ENCODE assay signal across 25 cellular contexts in the genomic region with DNA sequence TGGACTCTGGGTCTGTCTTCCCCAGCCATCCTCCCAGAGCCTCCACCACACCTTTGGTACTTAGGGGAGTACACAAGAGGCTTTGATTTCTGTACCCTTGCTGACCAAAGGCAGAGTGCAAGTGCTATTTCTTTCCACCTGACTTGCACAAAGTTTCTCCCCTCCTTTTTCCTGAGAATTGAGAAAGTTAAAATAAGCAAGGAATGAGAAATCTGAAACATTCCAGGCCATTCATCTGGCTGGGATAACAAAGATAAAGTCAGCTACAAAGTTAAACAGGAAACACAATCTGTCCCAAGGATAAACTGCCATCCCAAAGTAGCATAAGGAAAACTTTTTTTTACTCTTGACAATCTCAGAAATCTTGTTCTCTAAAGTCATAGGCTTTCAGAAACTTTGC. TPM values are rescaled to one million over a fixed set of nuclear protein-coding genes. Genes with fewer than 3 reads are reported as not detected.
DNase-seq lines count a peak whose midpoint lies in the region; ATAC-seq and TF ChIP-seq lines count a peak whose summit lies in the region.
"Had no signal": no experiment of that assay in that cellular context is flagged by ENCODE, and none has a peak within 500 bp of the region (broad histone marks: within the 10 kb centered on the region; RNA-seq: fewer than 3 reads in every experiment).

No MANE protein-coding gene starts in this region.

- H3K79me2 ChIP-seq in Karpas-422 (ENCODE audit: low read length) = peaks cover 25% of the 10 kb centered on the region
- H3K79me2 ChIP-seq in hepatocyte = no peaks in the 10 kb centered on the region
- no peaks in the 10 kb centered on the region for H3K79me2 ChIP-seq in trophoblast cell (ENCODE audit: control insufficient read depth, insufficient read depth, low read length, poor library complexity)

- no peak overlapping the region for H3K4ac ChIP-seq in trophoblast cell (ENCODE audit: low read depth, low read length)

- H3K9ac ChIP-seq in BLaER1 (no peak overlapping the region), Karpas-422 (ENCODE audit: low read length) (no peak overlapping the region), trophoblast cell (ENCODE audit: low read length) (no peak overlapping the region)
- H3K9ac ChIP-seq: KMS-11 had no signal

- H4K91ac ChIP-seq in trophoblast cell (ENCODE audit: low read depth, low read length) = no peak overlapping the region

- no peak for TF ChIP-seq POLR2A in upper lobe of left lung (IDR thresholded peaks at IDR 0.05)

- H3K23ac ChIP-seq in trophoblast cell (ENCODE audit: low read length) = no peak overlapping the region

- H3K9me2 ChIP-seq in Karpas-422 (replicated peaks; ENCODE audit: insufficient read depth, low read length) (no peaks in the 10 kb centered on the region), hepatocyte (replicated peaks; ENCODE audit: insufficient read depth) (no peaks in the 10 kb centered on the region)

- H3K9me3 ChIP-seq in BLaER1 (no peaks in the 10 kb centered on the region), Karpas-422 (ENCODE audit: low read length) (no peaks in the 10 kb centered on the region), hepatocyte (ENCODE audit: low read depth) (no peaks in the 10 kb centered on the region), trophoblast cell (ENCODE audit: insufficient read depth, low read depth, low read length) (peaks cover 2% of the 10 kb centered on the region), upper lobe of left lung (no peaks in the 10 kb centered on the region)
- H3K9me3 ChIP-seq: BE2C had no signal

- H3K4me1 ChIP-seq in BLaER1 (peaks cover 84% of the 10 kb centered on the region), Karpas-422 (ENCODE audit: low read length) (peaks cover 43% of the 10 kb centered on the region), hepatocyte (ENCODE audit: insufficient read depth) (peaks cover 13% of the 10 kb centered on the region), trophoblast cell (ENCODE audit: control insufficient read depth in 1 of 2, insufficient read depth in 2 of 2, low read length in 2 of 2) (peaks cover 4% of the 10 kb centered on the region in 2 experiments), upper lobe of left lung (no peaks in the 10 kb centered on the region)
- H3K4me1 ChIP-seq: BE2C had no signal

- H4K8ac ChIP-seq in trophoblast cell (ENCODE audit: low read depth, low read length) = no peak overlapping the region

- no peak for TF ChIP-seq CTCF in hepatocyte (IDR thresholded peaks at IDR 0.05; ENCODE audit: poor library complexity)
- TF ChIP-seq CTCF in upper lobe of left lung (IDR thresholded peaks at IDR 0.05) = no peak

- TF ChIP-seq EP300 in upper lobe of left lung (IDR thresholded peaks at IDR 0.05) = no peak

- H3K14ac ChIP-seq in trophoblast cell (ENCODE audit: low read length) = no peak overlapping the region

- no peak overlapping the region for H2BK120ac ChIP-seq in trophoblast cell (ENCODE audit: insufficient read depth, low read length, poor library complexity)

- ATAC-seq in upper lobe of left lung (ENCODE audit: low FRiP score in 2 of 2) = no peak

- H3K27me3 ChIP-seq in BLaER1 (no peaks in the 10 kb centered on the region), Karpas-422 (ENCODE audit: low read length) (no peaks in the 10 kb centered on the region), hepatocyte (no peaks in the 10 kb centered on the region), trophoblast cell (ENCODE audit: insufficient read depth, low read length) (no peaks in the 10 kb centered on the region), upper lobe of left lung (no peaks in the 10 kb centered on the region)
- H3K27me3 ChIP-seq: BE2C had no signal

- H3K18ac ChIP-seq in trophoblast cell (ENCODE audit: low read length) = no peak overlapping the region

- H2AFZ ChIP-seq in Karpas-422 (ENCODE audit: low read length) = no peak overlapping the region
- H2AFZ ChIP-seq in hepatocyte = no peak overlapping the region
- H2AFZ ChIP-seq in trophoblast cell (ENCODE audit: insufficient read depth, low read length, poor library complexity) = no peak overlapping the region

- DNase-seq in Karpas-422 (no peak), hepatocyte (ENCODE audit: low spot score) (no peak), trophoblast cell (no peak), hippocampal formation (lab: John Stamatoyannopoulos, UW) (no peak), H4 (ENCODE audit: low spot score) (no peak), SW480 (ENCODE audit: low spot score) (no peak), upper lobe of left lung (no peak)
- DNase-seq: 8988T; ACHN; BE2C; CD4-positive, CD25-positive, alpha-beta regulatory T cell; COR-L47; DMS53; NCI-H1048; NCI-H1417; NCI-H1694; NCI-H2081 treated with DMSO at 0.1 percent for 48 hours; NCI-H2171; NCI-H226; NCI-H510A; NCI-H69; SHP77 treated with DMSO at 0.1 percent for 48 hours had no signal

- peak overlapping the region; percentile 41 for H2AK5ac ChIP-seq in trophoblast cell (ENCODE audit: low read length)

- no peaks in the 10 kb centered on the region for H3K79me1 ChIP-seq in trophoblast cell (ENCODE audit: low read length)

- no peak overlapping the region for H4K12ac ChIP-seq in trophoblast cell (ENCODE audit: low read depth, low read length)

- H4K20me1 ChIP-seq in BLaER1 (peaks cover 100% of the 10 kb centered on the region), Karpas-422 (ENCODE audit: insufficient read depth, low read depth, low read length) (no peaks in the 10 kb centered on the region), hepatocyte (ENCODE audit: insufficient read depth, poor library complexity, severe bottlenecking) (no peaks in the 10 kb centered on the region)

- H3K27ac ChIP-seq in BLaER1 (0 out of 2 replicates have a peak overlapping the region, but pooled peaks have one; percentile 14), Karpas-422 (ENCODE audit: low read length) (peak overlapping the region; percentile 72; the same call in 1 of the 2 replicates), hepatocyte (peak overlapping the region; percentile 80), trophoblast cell (ENCODE audit: low read depth, low read length) (no peak overlapping the region), upper lobe of left lung (no peak overlapping the region)
- H3K27ac ChIP-seq: KMS-11, RWPE1 had no signal

- H3K36me3 ChIP-seq in BLaER1 (peaks cover 89% of the 10 kb centered on the region), Karpas-422 (ENCODE audit: insufficient read depth, low read length) (no peaks in the 10 kb centered on the region), hepatocyte (replicated peaks; ENCODE audit: insufficient read depth, low read depth) (no peaks in the 10 kb centered on the region), trophoblast cell (ENCODE audit: control insufficient read depth in 1 of 2, insufficient read depth in 2 of 2, low read length in 2 of 2) (no peaks in the 10 kb centered on the region), upper lobe of left lung (no peaks in the 10 kb centered on the region)
- H3K36me3 ChIP-seq: BE2C had no signal

- H2BK12ac ChIP-seq in trophoblast cell (ENCODE audit: low read length) = no peak overlapping the region

- H3K4me2 ChIP-seq in BLaER1 (no peak overlapping the region), Karpas-422 (ENCODE audit: low read depth, low read length, poor library complexity, severe bottlenecking) (no peak overlapping the region), hepatocyte (peak overlapping the region; percentile 61), trophoblast cell (ENCODE audit: low read length) (no peak overlapping the region)
- H3K4me2 ChIP-seq: KMS-11 had no signal

- H2BK5ac ChIP-seq in trophoblast cell (ENCODE audit: low read depth, low read length, poor library complexity) = no peak overlapping the region

- H3K4me3 ChIP-seq in BLaER1 = no peak overlapping the region
- no peak overlapping the region for H3K4me3 ChIP-seq in Karpas-422 (ENCODE audit: low read length)
- H3K4me3 ChIP-seq in hepatocyte = no peak overlapping the region
- no peak overlapping the region for H3K4me3 ChIP-seq in trophoblast cell (ENCODE audit: low read depth, low read length)
- no peak overlapping the region for H3K4me3 ChIP-seq in upper lobe of left lung

RNA-seq across cellular contexts. Expression of a gene that starts 6.3 kb away (rescaled TPM):
- 82.9 and 124 TPM in 2 replicates for total RNA-seq in Karpas-422 (2014; rRNA removed; shearing (Covaris generic); ENCODE audit: low replicate concordance)
- 59.4 and 82.7 TPM in 2 replicates for total RNA-seq in hepatocyte
- polyA plus RNA-seq in hepatocyte = 50.2 and 50.6 TPM in 2 replicates
- polyA plus RNA-seq in trophoblast cell (2013) = 49.7 and 51.0 TPM in 2 replicates
- total RNA-seq in H4 (2014; rRNA removed; shearing (Covaris generic)) = 66.7 and 67.8 TPM in 2 replicates
- 10 to 100 TPM; 21.6 to 35.5 (median 30.3) TPM for total RNA-seq in upper lobe of left lung

Comparison
In these comparisons a context has a peak if more than half of its experiments do, and no peak if none do; other contexts are left out.
1. H3K27ac ChIP-seq: peak in BLaER1 (single experiment), Karpas-422 (single experiment) and hepatocyte (single experiment); none in trophoblast cell (single experiment) and upper lobe of left lung (0 of 4).